ENCODE assay signal across 16 cellular contexts in genomic region chr18:77346446-77346845, GRCh38.
DNase-seq lines count a peak whose midpoint lies in the region; FAIRE-seq and TF ChIP-seq lines count a peak whose summit lies in the region.
"Had no signal": no experiment of that assay in that cellular context is flagged by ENCODE, and none has a peak within 500 bp of the region (broad histone marks: within the 10 kb centered on the region; RNA-seq: fewer than 3 reads in every experiment).

No MANE protein-coding gene starts in this region.

- in situ Hi-C loops in GM13976 (cut with MboI; ENCODE audit: low sequenced_read_pairs, unreplicated experiment): no loop called here

- DNase-seq in D721Med (ENCODE audit: insufficient read length, low spot score) (no peak), M059J (ENCODE audit: low read depth) (peak; percentile 51), cardiac fibroblast (ENCODE audit: low read depth in 2 of 2) (peak; percentile 38 to 60), kidney tubule cell (ENCODE audit: low spot score) (peak; percentile 36), cerebellum (ENCODE audit: low spot score) (no peak), GM13976 (ENCODE audit: low spot score) (no peak), DMS114 treated with DMSO at 0.1 percent for 48 hours (lab: John Stamatoyannopoulos, UW; ENCODE audit: unreplicated experiment) (no peak), NCI-H1092 (lab: John Stamatoyannopoulos, UW) (no peak)
- DNase-seq: NCI-H1048, NCI-H1694 treated with DMSO at 0.1 percent for 48 hours, NCI-H345, PC-9, SHP77 treated with DMSO at 0.1 percent for 48 hours had no signal

- peak; percentile 88 for FAIRE-seq in D721Med (lab: Jason Lieb, UNC)
- FAIRE-seq: GM12878, HTR-8/SVneo had no signal

- TF ChIP-seq CTCF in D721Med (IDR thresholded peaks at IDR 0.05; ENCODE audit: insufficient read depth, missing control alignments) (no peak), cardiac fibroblast (IDR thresholded peaks at IDR 0.05; ENCODE audit: low read depth, low read length) (no peak), GM13976 (IDR thresholded peaks at IDR 0.05; ENCODE audit: borderline replicate concordance, control extremely low read depth, extremely low read depth, insufficient read depth, missing control alignments) (no peak)

- no peak overlapping the region for H3K4me3 ChIP-seq in cardiac fibroblast (replicated peaks in 1 of 2; ENCODE audit: low read depth in 2 of 2, low read length in 2 of 2)
- H3K4me3 ChIP-seq: BLaER1, GM12878, PC-9 had no signal

Comparison
In these comparisons a context has a peak if more than half of its experiments do, and no peak if none do; other contexts are left out.
1. DNase-seq: peak in M059J (single experiment), cardiac fibroblast (2 of 2) and kidney tubule cell (single experiment); none in D721Med (single experiment), cerebellum (single experiment), GM13976 (single experiment), DMS114 treated with DMSO at 0.1 percent for 48 hours (single experiment) and NCI-H1092 (single experiment).